2 cellular contexts compared by ENCODE assay signal in genomic region chr10:76303682-76304316, GRCh38.
TF ChIP-seq lines count a peak whose summit lies in the region.

No MANE protein-coding gene starts in this region.

TF ChIP-seq in PFSK-1, 5 proteins besides CTCF, POLR2A, EP300 and RAD21 (continued from another document):
- TF ChIP-seq REST (IDR thresholded peaks at IDR 0.05; ENCODE audit: insufficient read depth in 1 of 2, low read depth in 2 of 2, low read length in 2 of 2) (no peak), SIN3A (IDR thresholded peaks at IDR 0.05; ENCODE audit: borderline replicate concordance, insufficient read depth, low read length) (no peak), POLR2AphosphoS5 (IDR thresholded peaks at IDR 0.05; ENCODE audit: low read depth, low read length) (no peak)

TF ChIP-seq in HepG2, 621 proteins besides CTCF, POLR2A, EP300 and RAD21 (continued from another document):
- TF ChIP-seq ARID5B (CRISPR knock-in tag; IDR thresholded peaks at IDR 0.05), result peak; percentile 51
- TF ChIP-seq STAG1 (CRISPR knock-in tag; IDR thresholded peaks at IDR 0.05), result peak; percentile 92
- TF ChIP-seq ZNF780A (CRISPR knock-in tag; IDR thresholded peaks at IDR 0.05), result peak; percentile 99
- 0 out of 2 replicates have a peak, but pooled peaks have one; percentile 43 for TF ChIP-seq HOXA5 (CRISPR knock-in tag; IDR thresholded peaks at IDR 0.05)
- TF ChIP-seq CBX5 (CRISPR knock-in tag; IDR thresholded peaks at IDR 0.05; ENCODE audit: borderline replicate concordance), result 0 out of 2 replicates have a peak, but pooled peaks have one; percentile 29
- TF ChIP-seq ZNF724P (CRISPR knock-in tag; IDR thresholded peaks at IDR 0.05; ENCODE audit: borderline replicate concordance), result no peak
- TF ChIP-seq HMG20B (CRISPR knock-in tag; conservative IDR thresholded peaks at IDR 0.05), result no peak
- peak; percentile 66; the same call in 1 of the 2 replicates for TF ChIP-seq ZBTB4 (CRISPR knock-in tag; IDR thresholded peaks at IDR 0.05; ENCODE audit: borderline replicate concordance)
- TF ChIP-seq POGZ (CRISPR knock-in tag; IDR thresholded peaks at IDR 0.05), result 0 out of 2 replicates have a peak, but pooled peaks have one; percentile 21
- peak; percentile 48; the same call in 1 of the 2 replicates for TF ChIP-seq ZFX (CRISPR knock-in tag; IDR thresholded peaks at IDR 0.05; ENCODE audit: low read depth)
- peak; percentile 75 for TF ChIP-seq ZNF501 (CRISPR knock-in tag; IDR thresholded peaks at IDR 0.05)
- no peak for TF ChIP-seq NR2C2 (CRISPR knock-in tag; IDR thresholded peaks at IDR 0.05; ENCODE audit: borderline replicate concordance)
- TF ChIP-seq ZNF234 (CRISPR knock-in tag; conservative IDR thresholded peaks at IDR 0.05), result no peak
- no peak for TF ChIP-seq ZNF276 (CRISPR knock-in tag; IDR thresholded peaks at IDR 0.05; ENCODE audit: low read depth)
- TF ChIP-seq ZNF350 (CRISPR knock-in tag; IDR thresholded peaks at IDR 0.05; ENCODE audit: borderline replicate concordance, low read depth), result no peak
- no peak for TF ChIP-seq ZC3H4 (CRISPR knock-in tag; IDR thresholded peaks at IDR 0.05; ENCODE audit: borderline replicate concordance)
- no peak for TF ChIP-seq ZNF121 (CRISPR knock-in tag; IDR thresholded peaks at IDR 0.05)
- TF ChIP-seq RXRA (CRISPR knock-in tag; IDR thresholded peaks at IDR 0.05), result no peak
- TF ChIP-seq SMC3 (IDR thresholded peaks at IDR 0.05; ENCODE audit: low read length), result peak; percentile 92
- 0 out of 2 replicates have a peak, but pooled peaks have one; percentile 40 for TF ChIP-seq MED1 (CRISPR knock-in tag; IDR thresholded peaks at IDR 0.05)
- 0 out of 2 replicates have a peak, but pooled peaks have one; percentile 56 for TF ChIP-seq ERF (CRISPR knock-in tag; IDR thresholded peaks at IDR 0.05)
- peak; percentile 35 for TF ChIP-seq ASH2L (IDR thresholded peaks at IDR 0.05; ENCODE audit: insufficient read length, low read depth, low read length)
- peak; percentile 31; the same call in 1 of the 2 replicates for TF ChIP-seq ZFY (CRISPR knock-in tag; IDR thresholded peaks at IDR 0.05)
- TF ChIP-seq DNMT3B (CRISPR knock-in tag; conservative IDR thresholded peaks at IDR 0.05), result no peak
- peak; percentile 35; the same call in 1 of the 2 replicates for TF ChIP-seq FOSL2 (CRISPR knock-in tag; IDR thresholded peaks at IDR 0.05)
- TF ChIP-seq ZNF230 (CRISPR knock-in tag; IDR thresholded peaks at IDR 0.05), result no peak
- 0 out of 2 replicates have a peak, but pooled peaks have one; percentile 22 for TF ChIP-seq ZBTB33 (CRISPR knock-in tag; IDR thresholded peaks at IDR 0.05)
- 0 out of 2 replicates have a peak, but pooled peaks have one; percentile 24 for TF ChIP-seq MIXL1 (CRISPR knock-in tag; IDR thresholded peaks at IDR 0.05)
- peak; percentile 55; the same call in 1 of the 2 replicates for TF ChIP-seq GATAD2A (CRISPR knock-in tag; IDR thresholded peaks at IDR 0.05)
- TF ChIP-seq HMGXB4 (CRISPR knock-in tag; IDR thresholded peaks at IDR 0.05; ENCODE audit: borderline replicate concordance in 1 of 2, low read depth in 1 of 2), result peak in 1 of 2 experiments; percentile 71; a peak in 3 of 4 replicates
- TF ChIP-seq ZNF678 (CRISPR knock-in tag; IDR thresholded peaks at IDR 0.05), result no peak
- peak; percentile 38; the same call in 1 of the 2 replicates for TF ChIP-seq KDM2A (CRISPR knock-in tag; IDR thresholded peaks at IDR 0.05; ENCODE audit: borderline replicate concordance, low read depth)
- TF ChIP-seq MIER3 (CRISPR knock-in tag; IDR thresholded peaks at IDR 0.05; ENCODE audit: borderline replicate concordance), result peak; percentile 50; the same call in 1 of the 2 replicates
- peak; percentile 60; the same call in 1 of the 2 replicates for TF ChIP-seq ZBTB38 (CRISPR knock-in tag; IDR thresholded peaks at IDR 0.05)
- 0 out of 2 replicates have a peak, but pooled peaks have one; percentile 21 for TF ChIP-seq RARA (CRISPR knock-in tag; IDR thresholded peaks at IDR 0.05)
- no peak for TF ChIP-seq KDM5B (CRISPR knock-in tag; IDR thresholded peaks at IDR 0.05; ENCODE audit: borderline replicate concordance)
- peak; percentile 75 for TF ChIP-seq XRCC5 (optimal IDR thresholded peaks at IDR 0.05; ENCODE audit: low read length)
- TF ChIP-seq SALL1 (CRISPR knock-in tag; IDR thresholded peaks at IDR 0.05), result peak; percentile 37; the same call in 1 of the 2 replicates
